Comparison of ENCODE assay signal across 24 cellular contexts in genomic region chr6:153831350-153832078, GRCh38.
DNase-seq lines count a peak whose midpoint lies in the region; ATAC-seq and TF ChIP-seq lines count a peak whose summit lies in the region.
"Had no signal": no experiment of that assay in that cellular context is flagged by ENCODE, and none has a peak within 500 bp of the region (broad histone marks: within the 10 kb centered on the region; RNA-seq: fewer than 3 reads in every experiment).

No MANE protein-coding gene starts in this region.

- no peaks in the 10 kb centered on the region for H3K36me3 Mint-ChIP-seq in neural crest cell (ENCODE audit: low read depth)
- H3K36me3 Mint-ChIP-seq: CD14-positive monocyte, T-cell had no signal

- peak overlapping the region; percentile 70; the same call in 1 of the 2 replicates for H3K27ac ChIP-seq in HUES64 (ENCODE audit: low read depth, low read length)
- H3K27ac ChIP-seq: GM23248, Peyer's patch, SJCRH30 had no signal

- H3K4me1 ChIP-seq in HUES64 (ENCODE audit: insufficient read depth, low read length), result peaks cover 43% of the 10 kb centered on the region
- H3K4me1 ChIP-seq: Peyer's patch, SJCRH30 had no signal

- no peak for ATAC-seq in GM21526 (IDR thresholded peaks at IDR 0.05; ENCODE audit: low FRiP score, unreplicated experiment)
- ATAC-seq in HG03378 (IDR thresholded peaks at IDR 0.05; ENCODE audit: unreplicated experiment), result no peak
- ATAC-seq: HepG2, K562, T-cell had no signal

- H3K27me3 Mint-ChIP-seq in neural crest cell (ENCODE audit: low read depth), result no peaks in the 10 kb centered on the region
- H3K27me3 Mint-ChIP-seq: B cell had no signal

- no peaks in the 10 kb centered on the region for H3K27me3 ChIP-seq in HUES64 (ENCODE audit: insufficient read depth, low read length)
- H3K27me3 ChIP-seq: MG63, Peyer's patch, SJCRH30 had no signal

- H3K9ac ChIP-seq in HUES64 (ENCODE audit: low read depth, low read length), result peak overlapping the region; percentile 9; the same call in 1 of the 2 replicates
- H3K9ac ChIP-seq: GM23248 had no signal

- H3K4me3 Mint-ChIP-seq in neural crest cell, result no peak overlapping the region
- H3K4me3 Mint-ChIP-seq: B cell, CD14-positive monocyte, T-cell had no signal

- DNase-seq in ELF-1 (ENCODE audit: low read depth, low spot score), result peak; percentile 32
- DNase-seq in iPS DF 19.7 (ENCODE audit: low read depth, low spot score), result peak; percentile 64
- DNase-seq in neural crest cell (ENCODE audit: low read depth, low spot score), result no peak
- no peak for DNase-seq in DMS153 (lab: John Stamatoyannopoulos, UW)
- no peak for DNase-seq in GM19240 (ENCODE audit: insufficient read length, low spot score)
- DNase-seq: DMS53, EL, GM23248, MG63, NCI-H1417 treated with DMSO at 0.1 percent for 48 hours, NCI-H187, NCI-H2107, NCI-H510A treated with DMSO at 0.1 percent for 48 hours, NCI-H82, Peyer's patch, SJCRH30, T-cell had no signal

- peak overlapping the region; percentile 7 for H3K27ac Mint-ChIP-seq in neural crest cell (ENCODE audit: unreplicated experiment)
- H3K27ac Mint-ChIP-seq: B cell, CD14-positive monocyte, T-cell had no signal

- H3K36me3 ChIP-seq in HUES64 (ENCODE audit: insufficient read depth, low read length), result no peaks in the 10 kb centered on the region
- H3K36me3 ChIP-seq: MG63, Peyer's patch, SJCRH30 had no signal

- H3K4me1 Mint-ChIP-seq in neural crest cell, result peaks cover 8% of the 10 kb centered on the region
- H3K4me1 Mint-ChIP-seq: B cell, CD14-positive monocyte, T-cell had no signal

- no peak overlapping the region for H3K4me3 ChIP-seq in HUES64 (ENCODE audit: low read length)
- H3K4me3 ChIP-seq: GM23248, K562, MG63, Peyer's patch, SJCRH30 had no signal

- no peaks in the 10 kb centered on the region for H3K9me3 ChIP-seq in HUES64 (ENCODE audit: insufficient read depth, low read depth, low read length)
- H3K9me3 ChIP-seq: MG63, Peyer's patch, SJCRH30 had no signal

- TF ChIP-seq CTCF in neural crest cell (conservative IDR thresholded peaks at IDR 0.05), result no peak

- 53% methylated on average over 5 of the region's 5 CpGs for WGBS in HUES64

- H3K9me3 Mint-ChIP-seq in neural crest cell, result no peaks in the 10 kb centered on the region

Comparison
In these comparisons a context has a peak if more than half of its experiments do, and no peak if none do; other contexts are left out.
1. DNase-seq: peak in ELF-1 (single experiment) and iPS DF 19.7 (single experiment); none in neural crest cell (single experiment), DMS153 (single experiment) and GM19240 (single experiment).